In the genomic region with DNA sequence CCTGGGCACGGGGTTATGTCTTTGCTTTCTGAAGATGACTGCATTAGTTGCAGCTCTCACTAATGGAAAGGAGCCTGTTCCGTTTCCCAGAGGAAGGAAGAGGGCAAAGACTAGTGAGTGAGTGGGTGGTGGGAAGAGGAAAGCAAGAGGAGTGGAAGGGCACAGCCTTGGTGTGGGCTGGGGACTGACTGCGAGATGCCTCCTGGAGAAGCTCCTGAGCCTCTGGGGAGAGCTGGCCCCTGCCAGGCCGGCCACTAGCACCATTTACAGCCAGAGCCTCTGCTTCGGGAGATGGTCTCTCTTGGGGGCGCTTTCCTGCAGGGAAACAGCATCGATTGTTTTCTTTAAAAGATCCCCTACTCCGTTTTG, we compare ENCODE assay signal across 10 cellular contexts. TPM values are rescaled to one million over a fixed set of nuclear protein-coding genes. Genes with fewer than 3 reads are reported as not detected.
DNase-seq lines count a peak whose midpoint lies in the region; ATAC-seq and TF ChIP-seq lines count a peak whose summit lies in the region.
"Had no signal": no experiment of that assay in that cellular context is flagged by ENCODE, and none has a peak within 500 bp of the region (broad histone marks: within the 10 kb centered on the region; RNA-seq: fewer than 3 reads in every experiment).

No MANE protein-coding gene starts in this region.

- WGBS in endodermal cell (ENCODE audit: insufficient coverage in 1 of 2, insufficient read length in 1 of 2), 2 experiments, result 26 to 31% methylated on average over 6 to 8 of the region's 8 CpGs

- H3K36me3 ChIP-seq in HCT116 (ENCODE audit: control insufficient read depth in 1 of 2, insufficient read depth in 2 of 2, low read length in 2 of 2), result no peaks in the 10 kb centered on the region
- no peaks in the 10 kb centered on the region for H3K36me3 ChIP-seq in endodermal cell (ENCODE audit: control insufficient read depth, insufficient read depth, low read length)

- peak overlapping the region; percentile 89 for H3K4me3 Mint-ChIP-seq in CD4-positive, alpha-beta T cell
- peak overlapping the region; percentile 58 for H3K4me3 Mint-ChIP-seq in endodermal cell
- peak overlapping the region; percentile 72 for H3K4me3 Mint-ChIP-seq in osteocyte (ENCODE audit: unreplicated experiment)

- no peak overlapping the region for H3K9ac ChIP-seq in HCT116 (ENCODE audit: low read length)
- H3K9ac ChIP-seq in endodermal cell (ENCODE audit: extremely low read depth, low read length, poor library complexity, severe bottlenecking), result no peak overlapping the region

- ATAC-seq in CD4-positive, alpha-beta T cell (ENCODE audit: poor library complexity), result no peak
- ATAC-seq in HCT116, result no peak
- no peak for ATAC-seq in HG02610 (IDR thresholded peaks at IDR 0.05; ENCODE audit: unreplicated experiment)

- H3K27ac Mint-ChIP-seq in CD4-positive, alpha-beta T cell, result no peak overlapping the region
- H3K27ac Mint-ChIP-seq in endodermal cell, result no peak overlapping the region
- no peak overlapping the region for H3K27ac Mint-ChIP-seq in osteocyte (ENCODE audit: unreplicated experiment)

- H3K4me1 Mint-ChIP-seq in CD4-positive, alpha-beta T cell (ENCODE audit: low read depth), result peaks cover 29% of the 10 kb centered on the region
- H3K4me1 Mint-ChIP-seq in endodermal cell (peaks cover 20% of the 10 kb centered on the region), osteocyte (ENCODE audit: unreplicated experiment) (peaks cover 25% of the 10 kb centered on the region)

- no TSS peak for BruUV-seq in HCT116 (replicated peaks; lab: Mats Ljungman, UMichigan)

- TF ChIP-seq RAD21 in HCT116 (IDR thresholded peaks at IDR 0.05; ENCODE audit: low read depth), result no peak

- H3K9me3 Mint-ChIP-seq in CD4-positive, alpha-beta T cell, result no peaks in the 10 kb centered on the region
- H3K9me3 Mint-ChIP-seq in endodermal cell (no peaks in the 10 kb centered on the region), osteocyte (ENCODE audit: unreplicated experiment) (no peaks in the 10 kb centered on the region)

- H3K4me2 ChIP-seq in HCT116 (ENCODE audit: low read length), result peak overlapping the region; percentile 73

- CTCF ChIA-PET in CD4-positive, alpha-beta T cell (lab: Charles Lee), result no interaction called here
- CTCF ChIA-PET in HCT116 (lab: Charles Lee), result interaction anchor here (0.6 kb wide), 1 partner anchor 39 kb away, joined by 3 read pairs; no protein-coding TSS in a partner anchor

- H3K27me3 Mint-ChIP-seq in CD4-positive, alpha-beta T cell, result peaks cover 81% of the 10 kb centered on the region
- peaks cover 81% of the 10 kb centered on the region for H3K27me3 Mint-ChIP-seq in endodermal cell (ENCODE audit: insufficient read depth)
- H3K27me3 Mint-ChIP-seq in osteocyte (ENCODE audit: unreplicated experiment), result peaks cover 77% of the 10 kb centered on the region

- no peak for TF ChIP-seq CTCF in CD4-positive, alpha-beta T cell (IDR thresholded peaks at IDR 0.05)
- no peak for TF ChIP-seq CTCF in HCT116 (IDR thresholded peaks at IDR 0.05 in 2 of 3, conservative IDR thresholded peaks at IDR 0.05 in 1 of 3; ENCODE audit: borderline replicate concordance in 1 of 3, insufficient read depth in 1 of 3, low read depth in 2 of 3, low read length in 2 of 3)
- TF ChIP-seq CTCF in endodermal cell (conservative IDR thresholded peaks at IDR 0.05), result no peak
- no peak for TF ChIP-seq CTCF in osteocyte (IDR thresholded peaks at IDR 0.05)

- no peak for TF ChIP-seq POLR2A in HCT116 (IDR thresholded peaks at IDR 0.05; ENCODE audit: borderline replicate concordance, extremely low read depth, insufficient read depth, insufficient read length)

- H3K9me3 ChIP-seq in CD4-positive, alpha-beta T cell (ENCODE audit: control insufficient read depth, low read length), result no peaks in the 10 kb centered on the region
- H3K9me3 ChIP-seq in HCT116 (ENCODE audit: control insufficient read depth in 1 of 2, insufficient read depth in 1 of 2, low read depth in 1 of 2, low read length in 2 of 2) (no peaks in the 10 kb centered on the region), endodermal cell (ENCODE audit: control insufficient read depth, low read length) (no peaks in the 10 kb centered on the region)

- POLR2A ChIA-PET in CD4-positive, alpha-beta T cell (lab: Charles Lee), result no interaction called here
- POLR2A ChIA-PET in HCT116 (lab: Charles Lee), result no interaction called here

- intact Hi-C loops in CD4-positive, alpha-beta T cell (cut with DNase I, micrococcal nuclease), result no loop called here
- intact Hi-C loops in HCT116 (cut with micrococcal nuclease), result no loop called here

- H3K27ac ChIP-seq in CD4-positive, alpha-beta T cell (ENCODE audit: low read depth, low read length), result no peak overlapping the region
- H3K27ac ChIP-seq in HCT116 (ENCODE audit: low read depth, low read length), result no peak overlapping the region
- H3K27ac ChIP-seq in endodermal cell (ENCODE audit: low read depth, low read length), result no peak overlapping the region

- no peaks in the 10 kb centered on the region for H3K36me3 Mint-ChIP-seq in CD4-positive, alpha-beta T cell (ENCODE audit: low read depth)
- H3K36me3 Mint-ChIP-seq in endodermal cell (ENCODE audit: low read depth), result no peaks in the 10 kb centered on the region
- H3K36me3 Mint-ChIP-seq in osteocyte (ENCODE audit: unreplicated experiment), result no peaks in the 10 kb centered on the region

- no peaks in the 10 kb centered on the region for H3K79me2 ChIP-seq in HCT116 (ENCODE audit: insufficient read depth, low read length)

- no peak for DNase-seq in CD4-positive, alpha-beta T cell
- DNase-seq in HCT116 (ENCODE audit: low read depth, low spot score), result no peak
- DNase-seq in endodermal cell, result peak; percentile 77
- DNase-seq in osteocyte (ENCODE audit: extremely low spot score, unreplicated experiment), result no peak
- DNase-seq in NK-92 treated with Interleukin-12 subunit alpha and Interleukin-12 subunit beta, amount 100 ng/mL, for 24 hours (lab: John Stamatoyannopoulos, UW), result no peak
- no peak for DNase-seq in NCI-H2171 (lab: John Stamatoyannopoulos, UW)
- no peak for DNase-seq in activated CD4-positive, CD25-positive, alpha-beta regulatory T cell treated with anti-CD3 and anti-CD28 coated beads, Interleukin-2, amount 50 U/mL, for 72 hours
- DNase-seq: NCI-H226 had no signal

- no peak overlapping the region for H3K4me3 ChIP-seq in HCT116 (replicated peaks in 1 of 2; ENCODE audit: low read depth in 1 of 2, low read length in 2 of 2)
- no peak overlapping the region for H3K4me3 ChIP-seq in endodermal cell (ENCODE audit: low read length)

- no peaks in the 10 kb centered on the region for H4K20me1 ChIP-seq in HCT116 (ENCODE audit: insufficient read depth)

- H2AFZ ChIP-seq in HCT116 (ENCODE audit: low read depth, low read length, poor library complexity, severe bottlenecking), result no peak overlapping the region

- H3K27me3 ChIP-seq in CD4-positive, alpha-beta T cell (ENCODE audit: control insufficient read depth, insufficient read depth, low read length), result peaks cover 52% of the 10 kb centered on the region
- H3K27me3 ChIP-seq in HCT116 (ENCODE audit: insufficient read depth, low read length), result no peaks in the 10 kb centered on the region; the same call in 1 of the 2 replicates
- peaks cover 79% of the 10 kb centered on the region for H3K27me3 ChIP-seq in endodermal cell (ENCODE audit: control insufficient read depth, insufficient read depth, low read length, poor library complexity, severe bottlenecking)

- peaks cover 4 to 36% of the 10 kb centered on the region in 2 experiments; a peak in 3 of 4 replicates for H3K4me1 ChIP-seq in HCT116 (ENCODE audit: control insufficient read depth in 1 of 2, insufficient read depth in 2 of 2, low read length in 2 of 2)
- peaks cover 6% of the 10 kb centered on the region for H3K4me1 ChIP-seq in endodermal cell (ENCODE audit: control insufficient read depth, insufficient read depth, low read length)

- RAD21 ChIA-PET in HCT116 (lab: Charles Lee; ENCODE audit: low non-redundant PET in 1 of 2, low total read pairs in 2 of 2, uncharacterized antibody in 2 of 2, unreplicated experiment in 2 of 2), result no interaction called here

- H3K9me2 ChIP-seq in HCT116 (ENCODE audit: insufficient read depth), result no peaks in the 10 kb centered on the region

TF ChIP-seq in HCT116, 20 proteins besides CTCF, POLR2A, EP300 and RAD21:
- no peak for TF ChIP-seq FOSL1 (IDR thresholded peaks at IDR 0.05; ENCODE audit: low read depth)
- TF ChIP-seq SRF (IDR thresholded peaks at IDR 0.05; ENCODE audit: low read depth), result no peak
- TF ChIP-seq EGR1 (IDR thresholded peaks at IDR 0.05; ENCODE audit: low read depth), result no peak
- no peak for TF ChIP-seq CBX3 (IDR thresholded peaks at IDR 0.05; ENCODE audit: low read depth)
- TF ChIP-seq, protein P1, sequence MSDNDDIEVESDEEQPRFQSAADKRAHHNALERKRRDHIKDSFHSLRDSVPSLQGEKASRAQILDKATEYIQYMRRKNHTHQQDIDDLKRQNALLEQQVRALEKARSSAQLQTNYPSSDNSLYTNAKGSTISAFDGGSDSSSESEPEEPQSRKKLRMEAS (IDR thresholded peaks at IDR 0.05), result no peak
- no peak for TF ChIP-seq ELF1 (IDR thresholded peaks at IDR 0.05; ENCODE audit: borderline replicate concordance, low read depth)
- TF ChIP-seq JUND (IDR thresholded peaks at IDR 0.05), result no peak
- no peak for TF ChIP-seq SP1 (IDR thresholded peaks at IDR 0.05; ENCODE audit: low read depth)
- no peak for TF ChIP-seq EZH2phosphoT487 (IDR thresholded peaks at IDR 0.05; ENCODE audit: borderline replicate concordance)
- no peak for TF ChIP-seq CEBPB (IDR thresholded peaks at IDR 0.05; ENCODE audit: low read depth)

RNA-seq across cellular contexts. Expression of a gene that starts 0.8 kb away (rescaled TPM):
- total RNA-seq in CD4-positive, alpha-beta T cell, result under 1 TPM in 1 of 2 experiments, not detected in 1; 0.08 TPM
- total RNA-seq in HCT116 (2021; ENCODE audit: unreplicated experiment), result 4.0 TPM
- polyA plus RNA-seq in HCT116 (2012), result 2.6 and 3.0 TPM in 2 replicates
- total RNA-seq in endodermal cell, result 1 to 10 TPM in 1 of 2 donors, under 1 TPM in 1; 0.35 to 1.4 TPM
- polyA plus RNA-seq in endodermal cell (2013, experiment 1 of 2), result 17.1 TPM
- polyA plus RNA-seq in endodermal cell (2013, experiment 2 of 2), result 11.5 TPM
- 0.11 TPM in 1 of 2 replicates, not detected in the other for total RNA-seq in osteocyte
- total RNA-seq: epithelial cell of proximal tubule had no signal
